In genomic region chr3:146732325-146732724, GRCh38 we compare ENCODE assay signal across 20 cellular contexts.
DNase-seq lines count a peak whose midpoint lies in the region; ATAC-seq, FAIRE-seq and TF ChIP-seq lines count a peak whose summit lies in the region.
"Had no signal": no experiment of that assay in that cellular context is flagged by ENCODE, and none has a peak within 500 bp of the region (broad histone marks: within the 10 kb centered on the region; RNA-seq: fewer than 3 reads in every experiment).

No MANE protein-coding gene starts in this region.

- H3K9me3 ChIP-seq in keratinocyte (ENCODE audit: control insufficient read depth, low read depth, low read length) (no peaks in the 10 kb centered on the region), esophagus muscularis mucosa (peaks cover 0 to 4% (median 0%) of the 10 kb centered on the region in 4 donors)
- H3K9me3 ChIP-seq: BLaER1 had no signal

- FAIRE-seq in keratinocyte (lab: Jason Lieb, UNC), result peak; percentile 91
- FAIRE-seq: GM12892, GM18507 had no signal

- CTCF ChIA-PET in RWPE1 (lab: Yijun Ruan, JAX), result no interaction called here
- CTCF ChIA-PET in activated CD4-positive, alpha-beta memory T cell treated with anti-CD3 and anti-CD28 coated beads, Interleukin-2, amount 10 ng/mL, durations not matched to agents 7 days and 5 days (lab: Charles Lee), result no interaction called here

- H3K9me1 ChIP-seq in keratinocyte (ENCODE audit: control insufficient read depth, extremely low read depth, insufficient read depth, low read length), result no peaks in the 10 kb centered on the region

- no peaks in the 10 kb centered on the region for H3K79me2 ChIP-seq in keratinocyte (ENCODE audit: control insufficient read depth, insufficient read depth, low read length)

- peaks cover 6% of the 10 kb centered on the region for H3K9me3 Mint-ChIP-seq in activated CD4-positive, alpha-beta memory T cell treated with anti-CD3 and anti-CD28 coated beads, Interleukin-2, amount 10 ng/mL, durations not matched to agents 7 days and 5 days
- H3K9me3 Mint-ChIP-seq: HFFc6 had no signal

- H3K4me3 ChIP-seq in epithelial cell of esophagus (ENCODE audit: low read length) (no peak overlapping the region), keratinocyte (ENCODE audit: control insufficient read depth in 2 of 3, extremely low read depth in 1 of 3, insufficient read depth in 2 of 3, low read depth in 1 of 3, low read length in 3 of 3) (peak overlapping the region in 1 of 3 experiments; percentile 14), esophagus muscularis mucosa (no peak overlapping the region)
- H3K4me3 ChIP-seq: BLaER1 had no signal

- DNase-seq in HPDE6-E6E7 (ENCODE audit: extremely low spot score) (peak; percentile 5), RWPE1 (ENCODE audit: low spot score) (peak; percentile 22), epithelial cell of esophagus (ENCODE audit: low read depth) (peak; percentile 83), keratinocyte (ENCODE audit: low read depth, low spot score) (peak; percentile 40), esophagus muscularis mucosa (ENCODE audit: extremely low spot score) (no peak)
- no peak for DNase-seq in activated CD4-positive, alpha-beta memory T cell treated with anti-CD3 and anti-CD28 coated beads, Interleukin-2, amount 10 ng/mL, durations not matched to agents 7 days and 5 days
- DNase-seq: 8988T; CD4-positive, alpha-beta memory T cell; DMS153; DMS79; GDM1; GOT3; H7; HFFc6 had no signal

- POLR2A ChIA-PET in RWPE1 (lab: Yijun Ruan, JAX; ENCODE audit: low non-redundant PET), result no interaction called here
- POLR2A ChIA-PET in activated CD4-positive, alpha-beta memory T cell treated with anti-CD3 and anti-CD28 coated beads, Interleukin-2, amount 10 ng/mL, durations not matched to agents 7 days and 5 days (lab: Charles Lee), result no interaction called here

- ATAC-seq in GM21717 (IDR thresholded peaks at IDR 0.05; ENCODE audit: unreplicated experiment), result no peak
- ATAC-seq: HCT116 had no signal

- no peak for TF ChIP-seq CTCF in RWPE1 (conservative IDR thresholded peaks at IDR 0.05; ENCODE audit: low read depth)
- TF ChIP-seq CTCF in epithelial cell of esophagus (IDR thresholded peaks at IDR 0.05; ENCODE audit: insufficient read depth, low read depth, low read length, missing control alignments), result no peak
- TF ChIP-seq CTCF in keratinocyte (optimal IDR thresholded peaks at IDR 0.05 in 1 of 3, IDR thresholded peaks at IDR 0.05 in 1 of 3, conservative IDR thresholded peaks at IDR 0.05 in 1 of 3; ENCODE audit: extremely low read depth in 1 of 3, insufficient read depth in 2 of 3, low read length in 3 of 3), result no peak
- no peak for TF ChIP-seq CTCF in esophagus muscularis mucosa (IDR thresholded peaks at IDR 0.05)

- no peaks in the 10 kb centered on the region for H3K27me3 Mint-ChIP-seq in activated CD4-positive, alpha-beta memory T cell treated with anti-CD3 and anti-CD28 coated beads, Interleukin-2, amount 10 ng/mL, durations not matched to agents 7 days and 5 days
- H3K27me3 Mint-ChIP-seq: CD4-positive, alpha-beta memory T cell had no signal

- H3K4me2 ChIP-seq in keratinocyte (ENCODE audit: control insufficient read depth, extremely low read depth, insufficient read depth, low read depth, low read length), result peak overlapping the region; percentile 9
- H3K4me2 ChIP-seq: BLaER1 had no signal

- no peak overlapping the region for H3K27ac Mint-ChIP-seq in activated CD4-positive, alpha-beta memory T cell treated with anti-CD3 and anti-CD28 coated beads, Interleukin-2, amount 10 ng/mL, durations not matched to agents 7 days and 5 days
- H3K27ac Mint-ChIP-seq: CD14-positive monocyte; CD4-positive, alpha-beta memory T cell; HFFc6 had no signal

- no peak overlapping the region for H3K9ac ChIP-seq in keratinocyte (ENCODE audit: control insufficient read depth, extremely low read depth, insufficient read depth, low read length)
- H3K9ac ChIP-seq: BLaER1 had no signal

- H3K4me1 ChIP-seq in keratinocyte (ENCODE audit: control insufficient read depth, extremely low read depth, insufficient read depth, low read length) (no peaks in the 10 kb centered on the region), esophagus muscularis mucosa (no peaks in the 10 kb centered on the region)
- H3K4me1 ChIP-seq: BLaER1 had no signal

- WGBS in esophagus muscularis mucosa, result 87% methylated on average over 6 of the region's 6 CpGs

- H3K27me3 ChIP-seq in keratinocyte (ENCODE audit: control insufficient read depth, extremely low read depth, insufficient read depth, low read length) (no peaks in the 10 kb centered on the region), esophagus muscularis mucosa (no peaks in the 10 kb centered on the region)
- H3K27me3 ChIP-seq: BLaER1 had no signal

- no peak for TF ChIP-seq EP300 in esophagus muscularis mucosa (IDR thresholded peaks at IDR 0.05)

- no peaks in the 10 kb centered on the region for H4K20me1 ChIP-seq in keratinocyte (ENCODE audit: control insufficient read depth, extremely low read depth, insufficient read depth, low read length)
- H4K20me1 ChIP-seq: BLaER1 had no signal

- intact Hi-C loops in esophagus muscularis mucosa (cut with DNase I), result no loop called here

- H2AFZ ChIP-seq in keratinocyte (ENCODE audit: control insufficient read depth, low read length), result peak overlapping the region; percentile 46

- H3K27ac ChIP-seq in RWPE1 (no peak overlapping the region), keratinocyte (ENCODE audit: control insufficient read depth, insufficient read depth, low read length) (peak overlapping the region; percentile 36), esophagus muscularis mucosa (replicated peaks in 1 of 4) (no peak overlapping the region)
- H3K27ac ChIP-seq: BLaER1 had no signal

- H3K4me1 Mint-ChIP-seq in activated CD4-positive, alpha-beta memory T cell treated with anti-CD3 and anti-CD28 coated beads, Interleukin-2, amount 10 ng/mL, durations not matched to agents 7 days and 5 days, result no peaks in the 10 kb centered on the region
- H3K4me1 Mint-ChIP-seq: CD14-positive monocyte; CD4-positive, alpha-beta memory T cell had no signal

- H3K36me3 Mint-ChIP-seq in activated CD4-positive, alpha-beta memory T cell treated with anti-CD3 and anti-CD28 coated beads, Interleukin-2, amount 10 ng/mL, durations not matched to agents 7 days and 5 days (ENCODE audit: low read depth), result no peaks in the 10 kb centered on the region
- H3K36me3 Mint-ChIP-seq: CD14-positive monocyte; CD4-positive, alpha-beta memory T cell had no signal

- no peaks in the 10 kb centered on the region for H3K36me3 ChIP-seq in keratinocyte (ENCODE audit: control insufficient read depth in 2 of 2, extremely low read depth in 1 of 2, insufficient read depth in 2 of 2, low read length in 2 of 2)
- H3K36me3 ChIP-seq in esophagus muscularis mucosa, result no peaks in the 10 kb centered on the region
- H3K36me3 ChIP-seq: BLaER1 had no signal

- H3K4me3 Mint-ChIP-seq in activated CD4-positive, alpha-beta memory T cell treated with anti-CD3 and anti-CD28 coated beads, Interleukin-2, amount 10 ng/mL, durations not matched to agents 7 days and 5 days, result no peak overlapping the region
- H3K4me3 Mint-ChIP-seq: CD14-positive monocyte; CD4-positive, alpha-beta memory T cell; HFFc6 had no signal

- dilution Hi-C loops in keratinocyte (cut with MboI; ENCODE audit: extremely low pct_ligation_motif_present, low sequenced_read_pairs), result no loop called here

- no peak for TF ChIP-seq POLR2A in esophagus muscularis mucosa (IDR thresholded peaks at IDR 0.05; ENCODE audit: low read depth)

Comparison
In these comparisons a context has a peak if more than half of its experiments do, and no peak if none do; other contexts are left out.
1. DNase-seq: peak in HPDE6-E6E7 (single experiment), RWPE1 (single experiment), epithelial cell of esophagus (single experiment) and keratinocyte (single experiment); none in esophagus muscularis mucosa (single experiment) and activated CD4-positive, alpha-beta memory T cell treated with anti-CD3 and anti-CD28 coated beads, Interleukin-2, amount 10 ng/mL, durations not matched to agents 7 days and 5 days (single experiment).